Comparison of ENCODE assay signal across 23 cellular contexts in the genomic region with DNA sequence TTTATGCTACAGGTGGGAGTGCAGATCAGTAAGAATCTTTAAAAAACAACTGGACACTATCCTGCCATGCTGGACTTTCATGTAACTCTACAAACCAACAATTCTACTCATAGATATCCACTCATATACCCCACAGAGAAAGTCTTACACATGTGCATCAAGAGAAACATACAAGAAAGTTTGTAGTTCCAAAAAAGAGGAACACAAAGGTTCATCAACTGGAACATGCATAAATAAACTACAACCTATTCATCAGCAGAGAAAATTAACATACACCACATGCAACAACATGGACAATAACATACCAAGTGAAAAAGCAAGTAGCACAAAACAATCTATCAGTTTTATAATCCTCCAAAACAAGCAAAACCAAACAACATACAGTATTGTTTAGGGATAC. TPM values are rescaled to one million over a fixed set of nuclear protein-coding genes. Genes with fewer than 3 reads are reported as not detected.
A peak's percentile ranks its signal among the peaks of the same experiment; 100 is the strongest.
DNase-seq lines count a peak whose midpoint lies in the region; ATAC-seq, FAIRE-seq and TF ChIP-seq lines count a peak whose summit lies in the region.
"Had no signal": no experiment of that assay in that cellular context is flagged by ENCODE, and none has a peak within 500 bp of the region (broad histone marks: within the 10 kb centered on the region; RNA-seq: fewer than 3 reads in every experiment).

No MANE protein-coding gene starts in this region.

- H2AFZ ChIP-seq in OCI-LY1 (ENCODE audit: low read length): no peak overlapping the region

- H3K9me2 ChIP-seq in OCI-LY1 (ENCODE audit: low read depth, low read length): no peaks in the 10 kb centered on the region

- H3K27ac ChIP-seq in OCI-LY1 (ENCODE audit: low read depth, low read length, poor library complexity, severe bottlenecking): peak overlapping the region; percentile 26
- no peak overlapping the region for H3K27ac ChIP-seq in CD8-positive, alpha-beta memory T cell (ENCODE audit: low read depth, low read length)
- H3K27ac ChIP-seq: A549 had no signal

- H3K27me3 ChIP-seq in OCI-LY1 (ENCODE audit: insufficient read depth, low read length): no peaks in the 10 kb centered on the region
- no peaks in the 10 kb centered on the region for H3K27me3 ChIP-seq in CD8-positive, alpha-beta memory T cell (ENCODE audit: insufficient read depth, low read length, poor library complexity, severe bottlenecking)

- no peak overlapping the region for H3K4me3 Mint-ChIP-seq in memory B cell
- no peak overlapping the region for H3K4me3 Mint-ChIP-seq in CD8-positive, alpha-beta memory T cell
- H3K4me3 Mint-ChIP-seq: CD4-positive, alpha-beta memory T cell; HFFc6 had no signal

- TF ChIP-seq CTCF in D721Med (IDR thresholded peaks at IDR 0.05; ENCODE audit: insufficient read depth, missing control alignments) (no peak), OCI-LY1 (IDR thresholded peaks at IDR 0.05; ENCODE audit: low read length) (no peak)

- peak; percentile 69 for ATAC-seq in memory B cell (ENCODE audit: low read depth)
- ATAC-seq in HG03460 (IDR thresholded peaks at IDR 0.05; ENCODE audit: unreplicated experiment): no peak
- ATAC-seq: A549 had no signal

- DNase-seq in D721Med (ENCODE audit: insufficient read length, low spot score) (no peak), memory B cell (ENCODE audit: low spot score in 2 of 2) (no peak), urothelium cell line (ENCODE audit: low spot score) (no peak)
- DNase-seq in activated naive CD4-positive, alpha-beta T cell treated with Interleukin-2 at 50 U/mL for 16 hours: no peak
- no peak for DNase-seq in CD8-positive, alpha-beta memory T cell
- DNase-seq: 8988T; ACHN; AML-193; C1 segment of cervical spinal cord; Caco-2; CD4-positive, alpha-beta memory T cell; DMS 273 treated with DMSO at 0.1 percent for 48 hours; DMS79; GF-D8; GOT3; HFFc6 had no signal

- H3K4me1 ChIP-seq in OCI-LY1 (ENCODE audit: insufficient read depth, low read length, severe bottlenecking): peaks cover 64% of the 10 kb centered on the region
- H3K4me1 ChIP-seq in CD8-positive, alpha-beta memory T cell (ENCODE audit: insufficient read depth, low read length): no peaks in the 10 kb centered on the region
- H3K4me1 ChIP-seq: A549, Caco-2, HAP-1 had no signal

- H3K27ac Mint-ChIP-seq in memory B cell: no peak overlapping the region
- H3K27ac Mint-ChIP-seq in CD8-positive, alpha-beta memory T cell: no peak overlapping the region
- H3K27ac Mint-ChIP-seq: CD4-positive, alpha-beta memory T cell; HFFc6 had no signal

- no peaks in the 10 kb centered on the region for H3F3A ChIP-seq in OCI-LY1 (ENCODE audit: insufficient read depth, low read length)

- H3K9me3 ChIP-seq in OCI-LY1 (ENCODE audit: low read length): peaks cover 5% of the 10 kb centered on the region
- no peaks in the 10 kb centered on the region for H3K9me3 ChIP-seq in CD8-positive, alpha-beta memory T cell (ENCODE audit: low read length)
- H3K9me3 ChIP-seq: A549, Caco-2, HAP-1 had no signal

- H3K36me3 Mint-ChIP-seq in memory B cell: peaks cover 3% of the 10 kb centered on the region
- no peaks in the 10 kb centered on the region for H3K36me3 Mint-ChIP-seq in CD8-positive, alpha-beta memory T cell
- H3K36me3 Mint-ChIP-seq: CD4-positive, alpha-beta memory T cell had no signal

- H3K36me3 ChIP-seq in OCI-LY1 (ENCODE audit: insufficient read depth, low read length): peaks cover 68% of the 10 kb centered on the region
- no peaks in the 10 kb centered on the region for H3K36me3 ChIP-seq in CD8-positive, alpha-beta memory T cell (ENCODE audit: insufficient read depth, low read length)
- H3K36me3 ChIP-seq: HAP-1 had no signal

- H3K9me3 Mint-ChIP-seq in memory B cell: peaks cover 3% of the 10 kb centered on the region
- H3K9me3 Mint-ChIP-seq in CD8-positive, alpha-beta memory T cell: peaks cover 0 to 9% (median 4%) of the 10 kb centered on the region in 5 donors

- peaks cover 11% of the 10 kb centered on the region for H3K4me1 Mint-ChIP-seq in memory B cell
- H3K4me1 Mint-ChIP-seq in CD8-positive, alpha-beta memory T cell: no peaks in the 10 kb centered on the region
- H3K4me1 Mint-ChIP-seq: CD4-positive, alpha-beta memory T cell had no signal

- CTCF ChIA-PET in CD8-positive, alpha-beta memory T cell (lab: Charles Lee): no interaction called here

- H3K4me2 ChIP-seq in OCI-LY1 (ENCODE audit: low read length): no peak overlapping the region
- H3K4me2 ChIP-seq: A549 had no signal

- H3K4me3 ChIP-seq in OCI-LY1 (ENCODE audit: low read depth, low read length, poor library complexity, severe bottlenecking): no peak overlapping the region
- H3K4me3 ChIP-seq in CD8-positive, alpha-beta memory T cell (ENCODE audit: low read length): no peak overlapping the region
- H3K4me3 ChIP-seq: A549, HAP-1 had no signal

- peaks cover 86% of the 10 kb centered on the region for H3K79me2 ChIP-seq in OCI-LY1 (ENCODE audit: insufficient read depth, low read length)

- H3K9ac ChIP-seq in OCI-LY1 (ENCODE audit: low read length): no peak overlapping the region

- no peaks in the 10 kb centered on the region for H3K27me3 Mint-ChIP-seq in memory B cell
- H3K27me3 Mint-ChIP-seq in CD8-positive, alpha-beta memory T cell: peaks cover 0 to 1% of the 10 kb centered on the region in 2 donors
- H3K27me3 Mint-ChIP-seq: CD4-positive, alpha-beta memory T cell had no signal

- H4K20me1 ChIP-seq in OCI-LY1 (ENCODE audit: insufficient read depth, low read length): no peaks in the 10 kb centered on the region; the same call in 1 of the 2 replicates

- FAIRE-seq in D721Med (lab: Jason Lieb, UNC) (peak; percentile 97), urothelium cell line (lab: Jason Lieb, UNC) (peak; percentile 40)
- FAIRE-seq: A549, GM12891, GM18507, H54 had no signal

- POLR2A ChIA-PET in CD8-positive, alpha-beta memory T cell (lab: Charles Lee): no interaction called here

RNA-seq across cellular contexts. Expression of a gene that starts 17.0 kb away (rescaled TPM):
- total RNA-seq in CD8-positive, alpha-beta memory T cell: under 1 TPM; 0.18 to 0.47 TPM
- 0.62 TPM for polyA plus RNA-seq in CD8-positive, alpha-beta memory T cell
